In the genomic region with DNA sequence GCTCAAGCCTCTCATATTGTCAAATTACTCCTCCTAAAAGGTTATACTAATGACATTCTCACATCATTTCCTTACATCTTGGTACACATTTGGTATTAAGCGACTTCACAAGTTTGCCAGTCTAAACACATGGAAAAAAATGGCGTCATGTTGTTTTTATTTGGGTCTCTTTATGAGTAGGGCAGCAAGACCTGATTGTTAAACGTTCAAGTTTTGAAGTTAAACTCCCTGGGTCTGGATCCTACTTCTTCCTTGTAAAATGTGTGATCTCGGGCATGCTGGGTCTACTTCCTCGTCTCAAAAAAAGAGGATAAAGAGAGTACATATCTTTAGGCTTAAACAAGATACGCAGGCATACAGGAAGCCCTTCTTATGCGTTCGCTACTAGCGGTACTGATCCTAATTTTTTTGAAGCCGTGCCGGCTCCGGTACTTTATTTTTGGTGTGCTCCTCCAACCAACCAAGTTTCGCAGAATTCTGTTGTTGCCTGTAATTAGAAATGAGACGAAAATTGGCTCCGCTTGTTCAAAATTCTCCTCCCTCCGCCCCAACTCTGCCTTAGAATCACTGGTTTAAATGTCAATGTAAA, we compare ENCODE assay signal across 8 cellular contexts. TPM values are rescaled to one million over a fixed set of nuclear protein-coding genes. Genes with fewer than 3 reads are reported as not detected.
A peak's percentile ranks its signal among the peaks of the same experiment; 100 is the strongest.
DNase-seq lines count a peak whose midpoint lies in the region; ATAC-seq and TF ChIP-seq lines count a peak whose summit lies in the region.

No MANE protein-coding gene starts in this region.

- no peaks in the 10 kb centered on the region for H3K9me3 ChIP-seq in trophoblast cell (ENCODE audit: insufficient read depth, low read depth, low read length)

- peaks cover 7% of the 10 kb centered on the region for H3K79me2 ChIP-seq in trophoblast cell (ENCODE audit: control insufficient read depth, insufficient read depth, low read length, poor library complexity)

- DNase-seq in AML-193 (lab: John Stamatoyannopoulos, UW) (peak; percentile 47 to 56), HT-29 (ENCODE audit: low spot score) (peak; percentile 66), T follicular helper cell (ENCODE audit: low read depth) (peak; percentile 10), foreskin fibroblast (peak in 1 of 2 donors; percentile 53), trophoblast cell (peak in 1 of 2 donors; percentile 47), COLO668 (lab: John Stamatoyannopoulos, UW; ENCODE audit: unreplicated experiment) (no peak), GM10248 (ENCODE audit: extremely low spot score) (no peak)

- H2AK5ac ChIP-seq in trophoblast cell (ENCODE audit: low read length), result no peak overlapping the region

- ATAC-seq in GM18502 (IDR thresholded peaks at IDR 0.05; ENCODE audit: poor library complexity, unreplicated experiment), result peak; percentile 27

- H4K8ac ChIP-seq in trophoblast cell (ENCODE audit: low read depth, low read length), result peak overlapping the region; percentile 96

- H3K4me3 ChIP-seq in foreskin fibroblast (ENCODE audit: low read depth in 1 of 2, low read length in 2 of 2) (peak overlapping the region; percentile 75 to 79), trophoblast cell (ENCODE audit: low read depth, low read length) (peak overlapping the region; percentile 76)

- peak overlapping the region; percentile 77 for H3K18ac ChIP-seq in trophoblast cell (ENCODE audit: low read length)

- POLR2A ChIA-PET in GM10248 (lab: Yijun Ruan, JAX), result interaction anchor here (1.0 kb wide), 2 partner anchors 13 to 17 kb away, joined by 3 read pairs; partner anchors contain the start of genes PLPP6 and SPATA6L

- H3K4ac ChIP-seq in trophoblast cell (ENCODE audit: low read depth, low read length), result no peak overlapping the region

- peak overlapping the region; percentile 74 for H2BK5ac ChIP-seq in trophoblast cell (ENCODE audit: low read depth, low read length, poor library complexity)

- peak overlapping the region; percentile 85 for H2BK120ac ChIP-seq in trophoblast cell (ENCODE audit: insufficient read depth, low read length, poor library complexity)

- no peaks in the 10 kb centered on the region for H3K27me3 ChIP-seq in trophoblast cell (ENCODE audit: insufficient read depth, low read length)

- H3K4me1 ChIP-seq in trophoblast cell (ENCODE audit: control insufficient read depth in 1 of 2, insufficient read depth in 2 of 2, low read length in 2 of 2), result no peaks in the 10 kb centered on the region

- no peak overlapping the region for H3K23ac ChIP-seq in trophoblast cell (ENCODE audit: low read length)

- WGBS in trophoblast cell (ENCODE audit: extremely low coverage, insufficient coverage, insufficient read length), result no CpG with 5 or more reads among the region's 16 CpGs

- no peaks in the 10 kb centered on the region for H3K36me3 ChIP-seq in trophoblast cell (ENCODE audit: control insufficient read depth in 1 of 2, insufficient read depth in 2 of 2, low read length in 2 of 2)

- H2AFZ ChIP-seq in trophoblast cell (ENCODE audit: insufficient read depth, low read length, poor library complexity), result peak overlapping the region; percentile 66

- peak overlapping the region; percentile 93 for H3K27ac ChIP-seq in trophoblast cell (ENCODE audit: low read depth, low read length)

- peak overlapping the region; percentile 84 for H3K4me2 ChIP-seq in trophoblast cell (ENCODE audit: low read length)

- peak overlapping the region; percentile 80 for H3K14ac ChIP-seq in trophoblast cell (ENCODE audit: low read length)

- peaks cover 12% of the 10 kb centered on the region for H3K79me1 ChIP-seq in trophoblast cell (ENCODE audit: low read length)

- H4K12ac ChIP-seq in trophoblast cell (ENCODE audit: low read depth, low read length), result peak overlapping the region; percentile 92

- CTCF ChIA-PET in GM10248 (lab: Yijun Ruan, JAX), result interaction anchor here (1.0 to 1.5 kb wide), 5 partner anchors 14 to 56 kb away, joined by 3 to 8 read pairs (median 4); partner anchors contain the start of genes PLPP6 and SPATA6L

- H3K9ac ChIP-seq in trophoblast cell (ENCODE audit: low read length), result peak overlapping the region; percentile 83

- TF ChIP-seq CTCF in foreskin fibroblast (IDR thresholded peaks at IDR 0.05; ENCODE audit: low read depth, low read length) (no peak), GM10248 (IDR thresholded peaks at IDR 0.05; ENCODE audit: control extremely low read depth, extremely low read depth, low read depth, missing control alignments) (no peak)

- H2BK12ac ChIP-seq in trophoblast cell (ENCODE audit: low read length), result no peak overlapping the region

- peak overlapping the region; percentile 45 for H4K91ac ChIP-seq in trophoblast cell (ENCODE audit: low read depth, low read length)

RNA-seq across cellular contexts. Expression of gene CDC37L1, which starts 0.6 kb away (rescaled TPM):
- total RNA-seq in HT-29 (2014; rRNA removed; shearing (Covaris generic)), result 9.4 and 12.8 TPM in 2 replicates
- polyA plus RNA-seq in trophoblast cell (2013), result 7.7 and 8.3 TPM in 2 replicates

RNA-seq across cellular contexts. Expression of gene SPATA6L, which starts 12.5 kb away (rescaled TPM):
- 6.3 and 9.3 TPM in 2 replicates for total RNA-seq in HT-29 (2014; rRNA removed; shearing (Covaris generic))
- 1.3 and 1.7 TPM in 2 replicates for polyA plus RNA-seq in trophoblast cell (2013)

RNA-seq across cellular contexts. Expression of gene PLPP6, which starts 16.7 kb away (rescaled TPM):
- total RNA-seq in HT-29 (2014; rRNA removed; shearing (Covaris generic)), result 12.7 and 13.5 TPM in 2 replicates
- polyA plus RNA-seq in trophoblast cell (2013), result 6.4 and 6.7 TPM in 2 replicates

Comparison
In these comparisons a context has a peak if more than half of its experiments do, and no peak if none do; other contexts are left out.
1. DNase-seq: peak in AML-193 (2 of 2), HT-29 (single experiment) and T follicular helper cell (single experiment); none in COLO668 (single experiment) and GM10248 (single experiment).